Comparison of ENCODE assay signal across 1 cellular context in the genomic region with DNA sequence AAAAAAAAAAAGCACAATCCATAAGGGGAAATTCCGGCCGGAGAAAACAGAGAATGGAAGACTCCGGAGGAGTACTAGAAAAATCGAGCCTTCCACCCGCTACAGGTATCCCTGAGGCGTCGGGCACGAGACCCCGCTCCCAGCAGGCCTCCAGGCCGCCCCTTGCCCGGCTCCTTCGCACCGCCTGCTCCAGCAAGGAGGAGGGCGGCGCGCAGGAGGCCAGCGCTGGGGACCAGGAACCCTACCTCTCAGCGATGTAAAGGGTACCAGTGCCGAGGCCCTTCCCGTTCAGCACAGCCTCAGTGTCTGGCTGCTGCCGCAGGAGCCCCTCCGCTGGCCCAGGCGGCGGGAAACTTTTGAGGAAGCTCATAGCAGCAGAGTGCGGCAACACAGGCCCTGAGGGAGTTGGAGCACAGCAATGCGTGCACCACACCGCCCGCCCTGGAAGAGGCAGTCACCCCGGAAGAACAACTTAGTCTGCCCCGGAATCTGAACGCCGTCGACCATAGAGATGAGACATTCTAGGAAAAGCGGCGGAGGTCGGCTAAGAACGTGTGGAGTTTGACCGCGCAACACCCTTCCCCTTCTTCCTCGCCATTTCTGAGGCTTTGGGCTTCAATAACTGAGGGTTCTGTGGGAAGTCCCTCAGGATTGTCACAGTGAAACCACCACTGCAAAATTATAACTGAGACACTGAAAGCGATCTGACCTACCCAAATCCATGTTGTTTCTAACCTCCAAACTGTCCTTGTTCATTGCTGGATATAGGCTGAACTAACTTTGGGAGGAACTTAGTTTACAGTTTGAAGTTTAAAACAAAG.
TF ChIP-seq lines count a peak whose summit lies in the region.

A gene with protein sequence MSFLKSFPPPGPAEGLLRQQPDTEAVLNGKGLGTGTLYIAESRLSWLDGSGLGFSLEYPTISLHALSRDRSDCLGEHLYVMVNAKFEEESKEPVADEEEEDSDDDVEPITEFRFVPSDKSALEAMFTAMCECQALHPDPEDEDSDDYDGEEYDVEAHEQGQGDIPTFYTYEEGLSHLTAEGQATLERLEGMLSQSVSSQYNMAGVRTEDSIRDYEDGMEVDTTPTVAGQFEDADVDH (minus strand): TSS at position 450 of the 821 bp plus-strand sequence. CDS start 80 bp downstream, at position 370.

TF ChIP-seq in K562, 482 proteins besides CTCF, POLR2A, EP300 and RAD21 (continued from another document and continues in another):
- TF ChIP-seq, protein P1, sequence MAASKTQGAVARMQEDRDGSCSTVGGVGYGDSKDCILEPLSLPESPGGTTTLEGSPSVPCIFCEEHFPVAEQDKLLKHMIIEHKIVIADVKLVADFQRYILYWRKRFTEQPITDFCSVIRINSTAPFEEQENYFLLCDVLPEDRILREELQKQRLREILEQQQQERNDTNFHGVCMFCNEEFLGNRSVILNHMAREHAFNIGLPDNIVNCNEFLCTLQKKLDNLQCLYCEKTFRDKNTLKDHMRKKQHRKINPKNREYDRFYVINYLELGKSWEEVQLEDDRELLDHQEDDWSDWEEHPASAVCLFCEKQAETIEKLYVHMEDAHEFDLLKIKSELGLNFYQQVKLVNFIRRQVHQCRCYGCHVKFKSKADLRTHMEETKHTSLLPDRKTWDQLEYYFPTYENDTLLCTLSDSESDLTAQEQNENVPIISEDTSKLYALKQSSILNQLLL (CRISPR knock-in tag; IDR thresholded peaks at IDR 0.05; ENCODE audit: borderline replicate concordance), result no peak
- 0 out of 4 replicates have a peak, but pooled peaks of 1 of the 2 experiments have one; percentile 46 for TF ChIP-seq ZNF318 (IDR thresholded peaks at IDR 0.05; ENCODE audit: borderline replicate concordance in 1 of 2, low read depth in 1 of 2)
- no peak for TF ChIP-seq KLF1 (tag; IDR thresholded peaks at IDR 0.05)
- peak; percentile 48; the same call in 1 of the 2 replicates for TF ChIP-seq RNF2 (IDR thresholded peaks at IDR 0.05)
- TF ChIP-seq, protein P2, sequence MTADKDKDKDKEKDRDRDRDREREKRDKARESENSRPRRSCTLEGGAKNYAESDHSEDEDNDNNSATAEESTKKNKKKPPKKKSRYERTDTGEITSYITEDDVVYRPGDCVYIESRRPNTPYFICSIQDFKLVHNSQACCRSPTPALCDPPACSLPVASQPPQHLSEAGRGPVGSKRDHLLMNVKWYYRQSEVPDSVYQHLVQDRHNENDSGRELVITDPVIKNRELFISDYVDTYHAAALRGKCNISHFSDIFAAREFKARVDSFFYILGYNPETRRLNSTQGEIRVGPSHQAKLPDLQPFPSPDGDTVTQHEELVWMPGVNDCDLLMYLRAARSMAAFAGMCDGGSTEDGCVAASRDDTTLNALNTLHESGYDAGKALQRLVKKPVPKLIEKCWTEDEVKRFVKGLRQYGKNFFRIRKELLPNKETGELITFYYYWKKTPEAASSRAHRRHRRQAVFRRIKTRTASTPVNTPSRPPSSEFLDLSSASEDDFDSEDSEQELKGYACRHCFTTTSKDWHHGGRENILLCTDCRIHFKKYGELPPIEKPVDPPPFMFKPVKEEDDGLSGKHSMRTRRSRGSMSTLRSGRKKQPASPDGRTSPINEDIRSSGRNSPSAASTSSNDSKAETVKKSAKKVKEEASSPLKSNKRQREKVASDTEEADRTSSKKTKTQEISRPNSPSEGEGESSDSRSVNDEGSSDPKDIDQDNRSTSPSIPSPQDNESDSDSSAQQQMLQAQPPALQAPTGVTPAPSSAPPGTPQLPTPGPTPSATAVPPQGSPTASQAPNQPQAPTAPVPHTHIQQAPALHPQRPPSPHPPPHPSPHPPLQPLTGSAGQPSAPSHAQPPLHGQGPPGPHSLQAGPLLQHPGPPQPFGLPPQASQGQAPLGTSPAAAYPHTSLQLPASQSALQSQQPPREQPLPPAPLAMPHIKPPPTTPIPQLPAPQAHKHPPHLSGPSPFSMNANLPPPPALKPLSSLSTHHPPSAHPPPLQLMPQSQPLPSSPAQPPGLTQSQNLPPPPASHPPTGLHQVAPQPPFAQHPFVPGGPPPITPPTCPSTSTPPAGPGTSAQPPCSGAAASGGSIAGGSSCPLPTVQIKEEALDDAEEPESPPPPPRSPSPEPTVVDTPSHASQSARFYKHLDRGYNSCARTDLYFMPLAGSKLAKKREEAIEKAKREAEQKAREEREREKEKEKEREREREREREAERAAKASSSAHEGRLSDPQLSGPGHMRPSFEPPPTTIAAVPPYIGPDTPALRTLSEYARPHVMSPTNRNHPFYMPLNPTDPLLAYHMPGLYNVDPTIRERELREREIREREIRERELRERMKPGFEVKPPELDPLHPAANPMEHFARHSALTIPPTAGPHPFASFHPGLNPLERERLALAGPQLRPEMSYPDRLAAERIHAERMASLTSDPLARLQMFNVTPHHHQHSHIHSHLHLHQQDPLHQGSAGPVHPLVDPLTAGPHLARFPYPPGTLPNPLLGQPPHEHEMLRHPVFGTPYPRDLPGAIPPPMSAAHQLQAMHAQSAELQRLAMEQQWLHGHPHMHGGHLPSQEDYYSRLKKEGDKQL (CRISPR knock-in tag; IDR thresholded peaks at IDR 0.05; ENCODE audit: borderline replicate concordance), result no peak
- TF ChIP-seq, protein P3, sequence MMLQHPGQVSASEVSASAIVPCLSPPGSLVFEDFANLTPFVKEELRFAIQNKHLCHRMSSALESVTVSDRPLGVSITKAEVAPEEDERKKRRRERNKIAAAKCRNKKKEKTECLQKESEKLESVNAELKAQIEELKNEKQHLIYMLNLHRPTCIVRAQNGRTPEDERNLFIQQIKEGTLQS (IDR thresholded peaks at IDR 0.05), result no peak
- TF ChIP-seq, protein P3 (CRISPR knock-in tag; conservative IDR thresholded peaks at IDR 0.05), result peak; percentile 35; the same call in 1 of the 2 replicates
- TF ChIP-seq ZNF436 (CRISPR knock-in tag; IDR thresholded peaks at IDR 0.05), result no peak
- TF ChIP-seq ZNF507 (tag; conservative IDR thresholded peaks at IDR 0.05), result no peak
- no peak for TF ChIP-seq MBD1 (CRISPR knock-in tag; IDR thresholded peaks at IDR 0.05)
- TF ChIP-seq ZNF354B (CRISPR knock-in tag; IDR thresholded peaks at IDR 0.05), result no peak
- TF ChIP-seq NR0B1 (IDR thresholded peaks at IDR 0.05; ENCODE audit: partially characterized antibody), result no peak
- no peak for TF ChIP-seq GATAD2A (IDR thresholded peaks at IDR 0.05)
- TF ChIP-seq DACH1 (IDR thresholded peaks at IDR 0.05; ENCODE audit: partially characterized antibody), result no peak
- TF ChIP-seq, protein P4, sequence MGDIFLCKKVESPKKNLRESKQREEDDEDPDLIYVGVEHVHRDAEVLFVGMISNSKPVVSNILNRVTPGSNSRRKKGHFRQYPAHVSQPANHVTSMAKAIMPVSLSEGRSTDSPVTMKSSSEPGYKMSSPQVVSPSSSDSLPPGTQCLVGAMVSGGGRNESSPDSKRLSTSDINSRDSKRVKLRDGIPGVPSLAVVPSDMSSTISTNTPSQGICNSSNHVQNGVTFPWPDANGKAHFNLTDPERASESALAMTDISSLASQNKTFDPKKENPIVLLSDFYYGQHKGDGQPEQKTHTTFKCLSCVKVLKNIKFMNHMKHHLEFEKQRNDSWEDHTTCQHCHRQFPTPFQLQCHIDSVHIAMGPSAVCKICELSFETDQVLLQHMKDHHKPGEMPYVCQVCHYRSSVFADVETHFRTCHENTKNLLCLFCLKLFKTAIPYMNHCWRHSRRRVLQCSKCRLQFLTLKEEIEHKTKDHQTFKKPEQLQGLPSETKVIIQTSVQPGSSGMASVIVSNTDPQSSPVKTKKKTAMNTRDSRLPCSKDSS (IDR thresholded peaks at IDR 0.05; ENCODE audit: low read depth, partially characterized antibody), result no peak
- no peak for TF ChIP-seq NCOA2 (IDR thresholded peaks at IDR 0.05; ENCODE audit: partially characterized antibody in 2 of 2)
- peak; percentile 62 for TF ChIP-seq VEZF1 (CRISPR knock-in tag; IDR thresholded peaks at IDR 0.05)
- TF ChIP-seq, protein P5, sequence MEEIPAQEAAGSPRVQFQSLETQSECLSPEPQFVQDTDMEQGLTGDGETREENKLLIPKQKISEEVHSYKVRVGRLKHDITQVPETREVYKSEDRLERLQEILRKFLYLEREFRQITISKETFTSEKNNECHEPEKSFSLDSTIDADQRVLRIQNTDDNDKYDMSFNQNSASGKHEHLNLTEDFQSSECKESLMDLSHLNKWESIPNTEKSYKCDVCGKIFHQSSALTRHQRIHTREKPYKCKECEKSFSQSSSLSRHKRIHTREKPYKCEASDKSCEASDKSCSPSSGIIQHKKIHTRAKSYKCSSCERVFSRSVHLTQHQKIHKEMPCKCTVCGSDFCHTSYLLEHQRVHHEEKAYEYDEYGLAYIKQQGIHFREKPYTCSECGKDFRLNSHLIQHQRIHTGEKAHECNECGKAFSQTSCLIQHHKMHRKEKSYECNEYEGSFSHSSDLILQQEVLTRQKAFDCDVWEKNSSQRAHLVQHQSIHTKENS (CRISPR knock-in tag; IDR thresholded peaks at IDR 0.05), result no peak
- TF ChIP-seq SMARCA4 (IDR thresholded peaks at IDR 0.05), result no peak; the same call in 1 of the 2 replicates
- no peak for TF ChIP-seq CSDE1 (IDR thresholded peaks at IDR 0.05)
- TF ChIP-seq PTRF (tag; IDR thresholded peaks at IDR 0.05), result no peak
- no peak for TF ChIP-seq ZEB2 (IDR thresholded peaks at IDR 0.05)
